ENCODE assay signal across 11 cellular contexts in the genomic region with DNA sequence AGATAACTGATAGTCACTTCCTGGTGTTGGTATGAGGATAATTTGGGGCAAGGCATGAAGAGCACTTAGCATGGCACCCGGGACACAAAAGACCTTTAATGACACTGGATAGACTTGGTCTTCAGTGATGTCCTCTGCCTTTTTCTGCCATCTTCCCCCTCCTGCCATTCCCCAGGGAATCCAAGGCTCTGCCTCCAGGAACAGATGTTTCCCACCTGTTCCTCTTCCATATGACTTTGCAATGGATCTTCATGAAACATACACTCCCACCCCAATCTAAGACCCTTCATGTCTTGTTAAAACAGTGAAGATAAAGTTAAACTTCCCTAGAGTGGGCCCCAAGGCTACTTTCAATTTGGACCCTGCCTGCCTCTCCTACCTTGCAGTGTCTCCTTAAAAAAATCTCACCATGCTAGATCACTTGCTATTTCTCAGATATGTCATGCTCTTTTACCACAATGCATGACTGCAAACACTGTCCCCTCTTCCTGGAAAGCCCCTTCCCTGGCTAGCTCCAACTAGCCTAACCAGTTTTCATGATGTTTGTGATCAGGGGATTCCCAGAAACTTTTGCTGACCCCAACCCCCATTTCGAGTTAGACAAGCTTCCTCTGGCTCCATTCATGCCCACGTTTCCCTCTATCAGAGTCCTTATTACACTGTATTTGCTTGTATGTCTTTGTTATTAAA.
DNase-seq lines count a peak whose midpoint lies in the region; ATAC-seq, FAIRE-seq and TF ChIP-seq lines count a peak whose summit lies in the region.
"Had no signal": no experiment of that assay in that cellular context is flagged by ENCODE, and none has a peak within 500 bp of the region (broad histone marks: within the 10 kb centered on the region; RNA-seq: fewer than 3 reads in every experiment).

No MANE protein-coding gene starts in this region.

- no peak overlapping the region for H4K8ac ChIP-seq in H9 (replicated peaks; ENCODE audit: insufficient read length, low read depth, low read length)

- H3K4me1 Mint-ChIP-seq in activated CD4-positive, alpha-beta T cell treated with anti-CD3 and anti-CD28 coated beads, Interleukin-2, amount 10 ng/mL, durations not matched to agents 24 days and 14 days: peaks cover 8% of the 10 kb centered on the region
- peaks cover 35 to 38% of the 10 kb centered on the region in 2 experiments for H3K4me1 Mint-ChIP-seq in H9
- H3K4me1 Mint-ChIP-seq in stimulated activated naive CD8-positive, alpha-beta T cell treated with anti-CD3 and anti-CD28 coated beads, Interleukin-15, Interleukin-2, amounts not matched to agents 100 ng/mL and 50 ng/mL, for 24 hours (ENCODE audit: low read depth): peaks cover 19% of the 10 kb centered on the region

- no peak overlapping the region for H2AFZ ChIP-seq in H9 (ENCODE audit: low read length)

- peak overlapping the region; percentile 25 for H3K18ac ChIP-seq in H9 (ENCODE audit: insufficient read length, low read depth, low read length)

- no peak overlapping the region for H2BK5ac ChIP-seq in H9 (ENCODE audit: insufficient read length, low read length)

- no peak overlapping the region for H3K4me2 ChIP-seq in H9 (ENCODE audit: insufficient read depth, insufficient read length, low read length)

- H3K27me3 Mint-ChIP-seq in activated CD4-positive, alpha-beta T cell treated with anti-CD3 and anti-CD28 coated beads, Interleukin-2, amount 10 ng/mL, durations not matched to agents 24 days and 14 days: peaks cover 20% of the 10 kb centered on the region
- peaks cover 18% of the 10 kb centered on the region for H3K27me3 Mint-ChIP-seq in H9 (ENCODE audit: low read depth)
- peaks cover 45% of the 10 kb centered on the region for H3K27me3 Mint-ChIP-seq in stimulated activated naive CD8-positive, alpha-beta T cell treated with anti-CD3 and anti-CD28 coated beads, Interleukin-15, Interleukin-2, amounts not matched to agents 100 ng/mL and 50 ng/mL, for 24 hours

- peaks cover 14% of the 10 kb centered on the region for H3K4me1 ChIP-seq in H9 (ENCODE audit: insufficient read depth, low read length)
- peaks cover 8% of the 10 kb centered on the region for H3K4me1 ChIP-seq in testis

- H4K5ac ChIP-seq in H9 (ENCODE audit: insufficient read length, low read depth, low read length): no peak overlapping the region

- TF ChIP-seq CTCF in H9 (conservative IDR thresholded peaks at IDR 0.05) (no peak), testis (IDR thresholded peaks at IDR 0.05) (no peak)

- H2AK5ac ChIP-seq in H9 (ENCODE audit: insufficient read length, low read length): no peak overlapping the region

- H3K4me3 ChIP-seq in testis: no peak overlapping the region
- H3K4me3 ChIP-seq: ovary had no signal

- no peak overlapping the region for H3K4ac ChIP-seq in H9 (ENCODE audit: low read depth, low read length)

- peak; percentile 56 for DNase-seq in activated CD4-positive, alpha-beta T cell treated with anti-CD3 and anti-CD28 coated beads, Interleukin-2, amount 10 ng/mL, durations not matched to agents 24 days and 14 days
- no peak for DNase-seq in activated CD4-positive, alpha-beta T cell treated with anti-CD3 and anti-CD28 coated beads for 1 hour
- DNase-seq in H9 (no peak), NCI-H524 (lab: John Stamatoyannopoulos, UW) (peak; percentile 54 to 74), testis (no peak), frontal cortex (ENCODE audit: low spot score in 2 of 2) (no peak)
- DNase-seq: ovary had no signal

- H3K36me3 Mint-ChIP-seq in activated CD4-positive, alpha-beta T cell treated with anti-CD3 and anti-CD28 coated beads, Interleukin-2, amount 10 ng/mL, durations not matched to agents 24 days and 14 days (ENCODE audit: low read depth): no peaks in the 10 kb centered on the region
- peaks cover 0 to 9% (median 3%) of the 10 kb centered on the region in 3 experiments; a peak in 2 of 7 replicates for H3K36me3 Mint-ChIP-seq in H9 (ENCODE audit: insufficient read depth in 1 of 3, low read depth in 3 of 3)
- no peaks in the 10 kb centered on the region for H3K36me3 Mint-ChIP-seq in stimulated activated naive CD8-positive, alpha-beta T cell treated with anti-CD3 and anti-CD28 coated beads, Interleukin-15, Interleukin-2, amounts not matched to agents 100 ng/mL and 50 ng/mL, for 24 hours (ENCODE audit: low read depth)

- no peak for FAIRE-seq in frontal cortex (lab: Jason Lieb, UNC)
- FAIRE-seq: colon had no signal

- no peak overlapping the region for H2BK12ac ChIP-seq in H9 (ENCODE audit: insufficient read length, low read depth, low read length)

- no peak overlapping the region for H2BK120ac ChIP-seq in H9 (ENCODE audit: low read depth, low read length, poor library complexity, severe bottlenecking)

- no peaks in the 10 kb centered on the region for H3K36me3 ChIP-seq in testis (ENCODE audit: low read depth, missing control alignments)
- H3K36me3 ChIP-seq: ovary had no signal

- no peak overlapping the region for H3K27ac ChIP-seq in H9 (ENCODE audit: insufficient read length, low read depth, low read length)
- H3K27ac ChIP-seq in testis: no peak overlapping the region
- H3K27ac ChIP-seq: ovary had no signal

- H3K79me1 ChIP-seq in H9 (ENCODE audit: insufficient read depth, low read depth, low read length, poor library complexity, severe bottlenecking): no peaks in the 10 kb centered on the region

- H3K14ac ChIP-seq in H9 (ENCODE audit: insufficient read depth, low read length): no peak overlapping the region

- no peak overlapping the region for H3K56ac ChIP-seq in H9 (ENCODE audit: insufficient read length, low read depth, low read length)

- H3T11ph ChIP-seq in H9 (ENCODE audit: low read length): no peak overlapping the region

- no peak overlapping the region for H2BK15ac ChIP-seq in H9 (ENCODE audit: low read depth, low read length)

- H3K27me3 ChIP-seq in H9 (ENCODE audit: insufficient read depth, low read length) (no peaks in the 10 kb centered on the region), testis (no peaks in the 10 kb centered on the region)
- H3K27me3 ChIP-seq: ovary had no signal

- H3K4me3 Mint-ChIP-seq in activated CD4-positive, alpha-beta T cell treated with anti-CD3 and anti-CD28 coated beads, Interleukin-2, amount 10 ng/mL, durations not matched to agents 24 days and 14 days: no peak overlapping the region
- no peak overlapping the region for H3K4me3 Mint-ChIP-seq in H9
- H3K4me3 Mint-ChIP-seq in stimulated activated naive CD8-positive, alpha-beta T cell treated with anti-CD3 and anti-CD28 coated beads, Interleukin-15, Interleukin-2, amounts not matched to agents 100 ng/mL and 50 ng/mL, for 24 hours: peak overlapping the region; percentile 60

- no CpG with 5 or more reads among the region's 3 CpGs for WGBS in H9 (ENCODE audit: extremely low coverage, insufficient read length, low lambda C conversion rate)
- WGBS in testis, 2 donors: 79 to 81% methylated on average over 3 of the region's 3 CpGs

- no peaks in the 10 kb centered on the region for H4K20me1 ChIP-seq in H9 (ENCODE audit: control insufficient read depth, insufficient read depth, insufficient read length)

- H3K79me2 ChIP-seq in H9 (ENCODE audit: insufficient read depth, low read length): no peaks in the 10 kb centered on the region

- ATAC-seq in HG03135 (IDR thresholded peaks at IDR 0.05; ENCODE audit: unreplicated experiment): no peak
- ATAC-seq: Panc1 had no signal

- no peak overlapping the region for H3K27ac Mint-ChIP-seq in activated CD4-positive, alpha-beta T cell treated with anti-CD3 and anti-CD28 coated beads, Interleukin-2, amount 10 ng/mL, durations not matched to agents 24 days and 14 days
- H3K27ac Mint-ChIP-seq in H9: no peak overlapping the region; a peak in 1 of 7 replicates
- H3K27ac Mint-ChIP-seq in stimulated activated naive CD8-positive, alpha-beta T cell treated with anti-CD3 and anti-CD28 coated beads, Interleukin-15, Interleukin-2, amounts not matched to agents 100 ng/mL and 50 ng/mL, for 24 hours: peak overlapping the region; percentile 79

- no peak for TF ChIP-seq POLR2A in testis (IDR thresholded peaks at IDR 0.05)

- no peaks in the 10 kb centered on the region for H3K9me3 ChIP-seq in H9 (ENCODE audit: control insufficient read depth, low read depth, low read length)
- H3K9me3 ChIP-seq in testis: no peaks in the 10 kb centered on the region
- H3K9me3 ChIP-seq: ovary had no signal

- no peak overlapping the region for H2BK20ac ChIP-seq in H9 (ENCODE audit: low read depth, low read length, poor library complexity, severe bottlenecking)

- no peaks in the 10 kb centered on the region for H3K23me2 ChIP-seq in H9 (ENCODE audit: insufficient read length, low read depth, low read length, poor library complexity, severe bottlenecking)

- intact Hi-C loops in activated CD4-positive, alpha-beta T cell treated with anti-CD3 and anti-CD28 coated beads, Interleukin-2, amount 10 ng/mL, durations not matched to agents 24 days and 14 days (cut with micrococcal nuclease): no loop called here
- intact Hi-C loops in testis (cut with DNase I; ENCODE audit: low total_unique reads): no loop called here

- H3K9ac ChIP-seq in H9 (ENCODE audit: extremely low read depth, insufficient read length, low read length): no peak overlapping the region

- H3K23ac ChIP-seq in H9 (ENCODE audit: insufficient read length, low read depth, low read length): no peak overlapping the region

- H3K9me3 Mint-ChIP-seq in activated CD4-positive, alpha-beta T cell treated with anti-CD3 and anti-CD28 coated beads, Interleukin-2, amount 10 ng/mL, durations not matched to agents 24 days and 14 days: no peaks in the 10 kb centered on the region
- peaks cover 0 to 4% of the 10 kb centered on the region in 2 experiments; a peak in 1 of 5 replicates for H3K9me3 Mint-ChIP-seq in H9
- H3K9me3 Mint-ChIP-seq in stimulated activated naive CD8-positive, alpha-beta T cell treated with anti-CD3 and anti-CD28 coated beads, Interleukin-15, Interleukin-2, amounts not matched to agents 100 ng/mL and 50 ng/mL, for 24 hours: no peaks in the 10 kb centered on the region

- no peak overlapping the region for H4K91ac ChIP-seq in H9 (ENCODE audit: insufficient read length, low read depth, low read length)

Comparison
In these comparisons a context has a peak if more than half of its experiments do, and no peak if none do; other contexts are left out.
1. DNase-seq: peak in activated CD4-positive, alpha-beta T cell treated with anti-CD3 and anti-CD28 coated beads, Interleukin-2, amount 10 ng/mL, durations not matched to agents 24 days and 14 days (single experiment) and NCI-H524 (2 of 2); none in activated CD4-positive, alpha-beta T cell treated with anti-CD3 and anti-CD28 coated beads for 1 hour (single experiment), H9 (single experiment), testis (single experiment) and frontal cortex (0 of 2).